Comparison of ENCODE assay signal across 21 cellular contexts in the genomic region with DNA sequence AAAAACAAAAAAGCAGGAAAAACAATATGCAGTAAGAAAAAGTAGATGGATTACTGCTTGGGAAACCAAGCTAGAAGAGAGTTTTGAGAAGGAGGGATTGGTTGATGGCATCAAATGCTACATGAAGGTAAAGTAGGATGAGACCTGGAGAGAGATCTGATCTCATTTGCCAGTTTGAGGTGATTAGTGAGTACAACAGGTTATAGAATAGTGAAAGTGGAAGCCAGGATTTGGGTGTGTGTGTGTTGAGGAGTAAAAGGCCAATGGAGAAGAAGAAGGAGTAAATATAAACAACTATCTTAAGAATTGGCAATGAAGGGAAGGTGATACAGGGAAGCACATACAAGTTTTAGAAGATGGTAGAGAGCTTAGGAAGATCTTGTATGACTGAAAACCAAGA.
"Had no signal": no experiment of that assay in that cellular context is flagged by ENCODE, and none has a peak within 500 bp of the region (broad histone marks: within the 10 kb centered on the region; RNA-seq: fewer than 3 reads in every experiment).

No MANE protein-coding gene starts in this region.

- DNase-seq: activated CD4-positive, alpha-beta T cell treated with anti-CD3 and anti-CD28 coated beads, Interleukin-2, amount 10 ng/mL, durations not matched to agents 24 days and 14 days; activated gamma-delta T cell treated with Interleukin-2 at 50 U/mL for 16 hours; activated T-cell treated with anti-CD3 and anti-CD28 coated beads, Interleukin-2, amount 50 U/mL, for 1 hour; anterior cingulate cortex; central memory CD4-positive, alpha-beta T cell; effector memory CD4-positive, alpha-beta T cell; esophagus squamous epithelium; heart left ventricle; islet precursor cell; midbrain; pancreas; right lobe of liver; stimulated activated CD4-positive, alpha-beta T cell treated with anti-CD3 and anti-CD28 coated beads, Interleukin-15, amount 100 ng/mL, for 24 hours; stomach had no signal

- H3K27me3 ChIP-seq: esophagus squamous epithelium, heart left ventricle, neutrophil, pancreas, right lobe of liver, stomach, suprapubic skin, tibial nerve had no signal

- H3K9me3 ChIP-seq: esophagus squamous epithelium, heart left ventricle, neutrophil, pancreas, right lobe of liver, stomach, suprapubic skin, tibial nerve had no signal

- H3K4me1 ChIP-seq: pancreas, right lobe of liver had no signal

- H3K27ac ChIP-seq: esophagus squamous epithelium, neutrophil, pancreas, stomach, suprapubic skin, tibial nerve had no signal

- H3K4me3 ChIP-seq: esophagus squamous epithelium, heart left ventricle, pancreas, right lobe of liver, skin epidermis, stomach, suprapubic skin, tibial nerve had no signal

- H3K36me3 ChIP-seq: esophagus squamous epithelium, heart left ventricle, neutrophil, pancreas, right lobe of liver, suprapubic skin had no signal

- FAIRE-seq: colon, pancreas had no signal

- ATAC-seq: natural killer cell treated with Interleukin-12 subunit alpha and Interleukin-12 subunit beta and Interleukin-15 and Interleukin-18, amount 100 ng/mL, for 72 hours; pancreas; stimulated activated memory B cell treated with anti-CD40 and anti-IgM and Interleukin-4, amounts not matched to agents 10 μg/mL and 1 μg/mL and 100 μg/mL, for 72 hours had no signal
